8 cellular contexts compared by ENCODE assay signal in genomic region chr16:50747206-50747956, GRCh38. TPM values are rescaled to one million over a fixed set of nuclear protein-coding genes. Genes with fewer than 3 reads are reported as not detected.
DNase-seq lines count a peak whose midpoint lies in the region; ATAC-seq, FAIRE-seq and TF ChIP-seq lines count a peak whose summit lies in the region.

No MANE protein-coding gene starts in this region.

- CTCF ChIA-PET in A549 (lab: Yijun Ruan, JAX), result interaction anchor here (1.3 to 1.5 kb wide), 2 partner anchors 14 to 82 kb away, joined by 3 to 11 read pairs; no protein-coding TSS in a partner anchor
- CTCF ChIA-PET in endothelial cell of umbilical vein (lab: Charles Lee), result interaction anchor here (1.2 to 4.1 kb wide), 3 partner anchors 59 to 211 kb away, joined by 3 to 24 read pairs (median 7); no protein-coding TSS in a partner anchor

- no peak overlapping the region for H3K4me3 ChIP-seq in A549
- no peak overlapping the region for H3K4me3 ChIP-seq in Peyer's patch
- H3K4me3 ChIP-seq in endothelial cell of umbilical vein (replicated peaks in 1 of 3; ENCODE audit: insufficient read depth in 1 of 3, low read depth in 1 of 3, low read length in 3 of 3), result no peak overlapping the region
- H3K4me3 ChIP-seq in parathyroid adenoma (ENCODE audit: low read depth, low read length), result no peak overlapping the region

- H3K9me1 ChIP-seq in endothelial cell of umbilical vein (replicated peaks; ENCODE audit: control insufficient read depth, extremely low read depth, insufficient read depth, low read length), result no peaks in the 10 kb centered on the region

- H3K27me3 ChIP-seq in Peyer's patch, result no peaks in the 10 kb centered on the region
- no peaks in the 10 kb centered on the region for H3K27me3 ChIP-seq in endothelial cell of umbilical vein (ENCODE audit: control insufficient read depth in 2 of 2, insufficient read depth in 2 of 2, low read length in 2 of 2)
- H3K27me3 ChIP-seq in parathyroid adenoma (ENCODE audit: control insufficient read depth, insufficient read depth, low read length), result no peaks in the 10 kb centered on the region

- H3K36me3 ChIP-seq in Peyer's patch (peaks cover 0 to 19% (median 0%) of the 10 kb centered on the region in 3 donors), endothelial cell of umbilical vein (ENCODE audit: control insufficient read depth in 2 of 2, extremely low read depth in 1 of 2, insufficient read depth in 2 of 2, low read length in 2 of 2) (peaks cover 0 to 3% of the 10 kb centered on the region in 2 experiments), parathyroid adenoma (ENCODE audit: control insufficient read depth, insufficient read depth, low read length) (no peaks in the 10 kb centered on the region)

- FAIRE-seq in A549 (lab: Jason Lieb, UNC) (no peak), endothelial cell of umbilical vein (lab: Jason Lieb, UNC) (no peak)

- H3K4me2 ChIP-seq in A549, result no peak overlapping the region
- no peak overlapping the region for H3K4me2 ChIP-seq in endothelial cell of umbilical vein (ENCODE audit: insufficient read depth, low read length)
- H3K4me2 ChIP-seq in parathyroid adenoma (ENCODE audit: low read length), result no peak overlapping the region

- TF ChIP-seq RAD21 in A549 (conservative IDR thresholded peaks at IDR 0.05 in 1 of 2, IDR thresholded peaks at IDR 0.05 in 1 of 2), result peak; percentile 39 to 47; a peak in 4 of 5 replicates

- TF ChIP-seq POLR2A in A549 (IDR thresholded peaks at IDR 0.05; ENCODE audit: low read length), result no peak
- no peak for TF ChIP-seq POLR2A in Peyer's patch (IDR thresholded peaks at IDR 0.05)
- TF ChIP-seq POLR2A in endothelial cell of umbilical vein (IDR thresholded peaks at IDR 0.05; ENCODE audit: low read depth, low read length), result no peak

- no peaks in the 10 kb centered on the region for H4K20me1 ChIP-seq in endothelial cell of umbilical vein (replicated peaks; ENCODE audit: control insufficient read depth, extremely low read depth, insufficient read depth, low read length)

- TF ChIP-seq EP300 in A549 (IDR thresholded peaks at IDR 0.05), result no peak

- BruUV-seq in endothelial cell of umbilical vein (replicated peaks; lab: Mats Ljungman, UMichigan), result no TSS peak

- 82% methylated on average over 7 of the region's 7 CpGs for WGBS in A549 (ENCODE audit: missing lambda C conversion rate)

- H3K9me3 ChIP-seq in A549 (no peaks in the 10 kb centered on the region), Peyer's patch (no peaks in the 10 kb centered on the region), endothelial cell of umbilical vein (replicated peaks; ENCODE audit: control insufficient read depth, insufficient read depth, low read length) (no peaks in the 10 kb centered on the region), parathyroid adenoma (ENCODE audit: control insufficient read depth, low read length) (no peaks in the 10 kb centered on the region)

- H3K27ac ChIP-seq in A549 (no peak overlapping the region), Peyer's patch (peak overlapping the region; percentile 13 to 49 (median 28)), endothelial cell of umbilical vein (ENCODE audit: insufficient read depth, low read depth, low read length) (no peak overlapping the region), parathyroid adenoma (no peak overlapping the region)

- peak; percentile 43 to 46; a peak in 4 of 6 replicates for ATAC-seq in A549
- ATAC-seq in HG02981 (IDR thresholded peaks at IDR 0.05; ENCODE audit: unreplicated experiment), result peak; percentile 55

- no peak overlapping the region for H3K9ac ChIP-seq in endothelial cell of umbilical vein (replicated peaks; ENCODE audit: extremely low read depth, insufficient read depth, low read length)
- no peak overlapping the region for H3K9ac ChIP-seq in parathyroid adenoma

- dilution Hi-C loops in endothelial cell of umbilical vein (cut with MboI; ENCODE audit: extremely low pct_ligation_motif_present, low sequenced_read_pairs), result no loop called here

- H3K79me2 ChIP-seq in endothelial cell of umbilical vein (ENCODE audit: control insufficient read depth, insufficient read depth, low read length), result no peaks in the 10 kb centered on the region
- peaks cover 7% of the 10 kb centered on the region for H3K79me2 ChIP-seq in parathyroid adenoma

- no peak overlapping the region for H2AFZ ChIP-seq in endothelial cell of umbilical vein (ENCODE audit: low read depth, low read length)
- H2AFZ ChIP-seq in parathyroid adenoma, result no peak overlapping the region

- DNase-seq in A549 (ENCODE audit: low read depth in 1 of 2, low spot score in 1 of 2) (peak in 1 of 2 experiments; percentile 22), Peyer's patch (no peak), endothelial cell of umbilical vein (ENCODE audit: low read depth, low spot score) (peak; percentile 33), amygdala (lab: John Stamatoyannopoulos, UW) (no peak), NCI-H446 (lab: John Stamatoyannopoulos, UW) (no peak)

- TF ChIP-seq CTCF in A549 (IDR thresholded peaks at IDR 0.05) (no peak; the same call in 2 of the 3 replicates), GM12872 (IDR thresholded peaks at IDR 0.05; ENCODE audit: insufficient read depth, low read depth, low read length) (peak; percentile 46; the same call in 1 of the 3 replicates), Peyer's patch (IDR thresholded peaks at IDR 0.05) (peak in 4 of 6 experiments; percentile 32 to 52 (median 40)), endothelial cell of umbilical vein (IDR thresholded peaks at IDR 0.05; ENCODE audit: extremely low read depth in 1 of 2, insufficient read depth in 1 of 2, low read depth in 1 of 2, low read length in 2 of 2) (no peak), parathyroid adenoma (IDR thresholded peaks at IDR 0.05) (peak; percentile 12)

- intact Hi-C loops in endothelial cell of umbilical vein (cut with micrococcal nuclease), result loop anchor here (1.0 to 10.0 kb wide), 3 partner anchors 82 to 593 kb away; partner anchors contain the start of gene TENT4B

- peaks cover 3% of the 10 kb centered on the region; the same call in 1 of the 3 replicates for H3K4me1 ChIP-seq in A549
- H3K4me1 ChIP-seq in Peyer's patch, result peaks cover 0 to 30% (median 9%) of the 10 kb centered on the region in 4 donors
- H3K4me1 ChIP-seq in endothelial cell of umbilical vein (ENCODE audit: control insufficient read depth, extremely low read depth, insufficient read depth, low read length), result peaks cover 6% of the 10 kb centered on the region
- H3K4me1 ChIP-seq in parathyroid adenoma, result peaks cover 5% of the 10 kb centered on the region

- POLR2A ChIA-PET in A549 (lab: Yijun Ruan, JAX), result no interaction called here
- POLR2A ChIA-PET in endothelial cell of umbilical vein (lab: Charles Lee), result no interaction called here

TF ChIP-seq in A549, 52 proteins besides CTCF, POLR2A, EP300 and RAD21 (continues in another document):
- TF ChIP-seq HOXA7 (CRISPR knock-in tag; IDR thresholded peaks at IDR 0.05), result no peak
- TF ChIP-seq, protein P1, sequence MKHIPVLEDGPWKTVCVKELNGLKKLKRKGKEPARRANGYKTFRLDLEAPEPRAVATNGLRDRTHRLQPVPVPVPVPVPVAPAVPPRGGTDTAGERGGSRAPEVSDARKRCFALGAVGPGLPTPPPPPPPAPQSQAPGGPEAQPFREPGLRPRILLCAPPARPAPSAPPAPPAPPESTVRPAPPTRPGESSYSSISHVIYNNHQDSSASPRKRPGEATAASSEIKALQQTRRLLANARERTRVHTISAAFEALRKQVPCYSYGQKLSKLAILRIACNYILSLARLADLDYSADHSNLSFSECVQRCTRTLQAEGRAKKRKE (CRISPR knock-in tag; IDR thresholded peaks at IDR 0.05; ENCODE audit: low read depth), result no peak

TF ChIP-seq in endothelial cell of umbilical vein, 7 proteins besides CTCF, POLR2A, EP300 and RAD21 (continues in another document):
- TF ChIP-seq EZH2 (IDR thresholded peaks at IDR 0.05; ENCODE audit: borderline replicate concordance, low read depth, low read length, severe bottlenecking) (no peak), JUN (IDR thresholded peaks at IDR 0.05; ENCODE audit: borderline replicate concordance, insufficient read depth, insufficient read length, low read depth) (no peak), GATA2 (IDR thresholded peaks at IDR 0.05; ENCODE audit: insufficient read depth, insufficient read length, low read depth, low read length) (no peak), POLR2AphosphoS5 (IDR thresholded peaks at IDR 0.05; ENCODE audit: insufficient read depth, low read depth, low read length) (no peak)

RNA-seq across cellular contexts. Expression of gene CYLD, which starts 5.5 kb away (rescaled TPM):
- polyA plus RNA-seq in A549 (2011; rRNA removed) (11.2 and 12.7 TPM in 2 replicates), A549 (2017; fragmentation: RNase III; extraction: RNeasy Plus Mini Kit Qiagen cat#74134 plus additional on column Dnase treatment) (6.5 to 7.2 TPM (median 6.7 TPM) in 3 replicates), endothelial cell of umbilical vein (7.2 and 7.4 TPM in 2 replicates)
- polyA plus RNA-seq in A549 (2012; cell fraction: cytosol; rRNA removed), result 2.7 and 3.0 TPM in 2 replicates
- polyA plus RNA-seq in A549 (2012; cell fraction: nucleus; rRNA removed), result 1.7 and 3.9 TPM in 2 replicates
- 10.3 and 11.6 TPM in 2 replicates for polyA minus RNA-seq in A549 (2011; rRNA and poly(A)+ RNA removed)
- total RNA-seq in Peyer's patch (10 to 100 TPM; 24.3 to 56.1 (median 30.0) TPM), endothelial cell of umbilical vein (21.5 and 22.2 TPM in 2 replicates)
- 7.5 and 9.1 TPM in 2 replicates for polyA plus RNA-seq in endothelial cell of umbilical vein (2011; cell fraction: cytosol; rRNA removed)
- polyA plus RNA-seq in endothelial cell of umbilical vein (2011; cell fraction: nucleus; rRNA removed), result 18.0 and 19.5 TPM in 2 replicates
- 17.9 and 19.8 TPM in 2 replicates for polyA plus RNA-seq in endothelial cell of umbilical vein (2012)
- polyA minus RNA-seq in endothelial cell of umbilical vein, result 23.4 and 25.1 TPM in 2 replicates
- polyA minus RNA-seq in endothelial cell of umbilical vein (2011; cell fraction: cytosol; rRNA and poly(A)+ RNA removed), result 11.9 TPM
- polyA minus RNA-seq in endothelial cell of umbilical vein (2011; cell fraction: nucleus; rRNA and poly(A)+ RNA removed), result 32.1 and 44.6 TPM in 2 replicates

RNA-seq across cellular contexts. Expression of gene NOD2, which starts 54.0 kb away (rescaled TPM):
- polyA plus RNA-seq in A549 (2011; rRNA removed), result 0.03 TPM in 1 of 2 replicates, not detected in the other
- not detected in 2 replicates for polyA plus RNA-seq in A549 (2012; cell fraction: cytosol; rRNA removed)
- polyA plus RNA-seq in A549 (2012; cell fraction: nucleus; rRNA removed), result 0.02 TPM in 1 of 2 replicates, not detected in the other
- not detected in 3 replicates for polyA plus RNA-seq in A549 (2017; fragmentation: RNase III; extraction: RNeasy Plus Mini Kit Qiagen cat#74134 plus additional on column Dnase treatment)
- 0.12 TPM in 1 of 2 replicates, not detected in the other for polyA minus RNA-seq in A549 (2011; rRNA and poly(A)+ RNA removed)
- 1 to 10 TPM in 2 of 4 donors, not detected in 2; 1.7 to 4.1 TPM for total RNA-seq in Peyer's patch
- total RNA-seq in endothelial cell of umbilical vein, result 0.58 TPM in 1 of 2 replicates, not detected in the other
- 0.03 and 0.07 TPM in 2 replicates for polyA plus RNA-seq in endothelial cell of umbilical vein
- polyA plus RNA-seq in endothelial cell of umbilical vein (2011; cell fraction: cytosol; rRNA removed), result 0.01 and 0.04 TPM in 2 replicates
- 0.04 and 0.11 TPM in 2 replicates for polyA plus RNA-seq in endothelial cell of umbilical vein (2011; cell fraction: nucleus; rRNA removed)
- 0.03 and 0.12 TPM in 2 replicates for polyA plus RNA-seq in endothelial cell of umbilical vein (2012)
- polyA minus RNA-seq in endothelial cell of umbilical vein, result not detected in 2 replicates
- polyA minus RNA-seq in endothelial cell of umbilical vein (2011; cell fraction: cytosol; rRNA and poly(A)+ RNA removed), result not detected
- polyA minus RNA-seq in endothelial cell of umbilical vein (2011; cell fraction: nucleus; rRNA and poly(A)+ RNA removed), result 0.19 TPM in 1 of 2 replicates, not detected in the other

Comparison
In these comparisons a context has a peak if more than half of its experiments do, and no peak if none do; other contexts are left out.
1. H3K27ac ChIP-seq: peak in Peyer's patch (4 of 4); none in A549 (0 of 2), endothelial cell of umbilical vein (single experiment) and parathyroid adenoma (single experiment).
2. CTCF ChIP-seq: peak in GM12872 (single experiment), Peyer's patch (4 of 6) and parathyroid adenoma (single experiment); none in A549 (single experiment) and endothelial cell of umbilical vein (0 of 2).